20 cellular contexts compared by ENCODE assay signal in the genomic region with DNA sequence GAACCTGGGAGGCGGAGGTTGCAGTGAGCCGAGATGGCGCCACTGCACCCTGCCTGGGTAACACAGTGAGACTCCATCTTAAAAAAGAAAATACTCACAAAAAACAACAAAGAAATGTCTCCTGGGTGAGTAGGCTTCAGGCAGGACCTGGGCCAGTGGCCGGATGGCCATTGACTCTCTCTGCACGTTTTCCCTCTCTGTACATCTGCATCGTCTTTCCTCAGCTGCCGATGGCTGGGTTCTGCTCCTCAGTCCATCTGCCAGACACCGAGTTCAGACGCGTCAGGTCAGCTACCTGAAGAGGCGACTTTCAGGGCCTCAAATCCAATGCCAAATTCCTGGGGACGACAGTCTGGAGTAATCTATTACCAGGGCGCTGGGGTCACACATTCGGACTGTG.
"Had no signal": no experiment of that assay in that cellular context is flagged by ENCODE, and none has a peak within 500 bp of the region (broad histone marks: within the 10 kb centered on the region; RNA-seq: fewer than 3 reads in every experiment).

No MANE protein-coding gene starts in this region.

- H3K27ac ChIP-seq: left ventricle myocardium inferior, neutrophil, parathyroid adenoma, right atrium auricular region, right lobe of liver, stomach, testis, thyroid gland, transverse colon, upper lobe of left lung had no signal

- H3K4me1 ChIP-seq: left ventricle myocardium inferior, parathyroid adenoma, right atrium auricular region, right lobe of liver, stomach, testis, thyroid gland, transverse colon, upper lobe of left lung had no signal

- H3K36me3 ChIP-seq: left ventricle myocardium inferior, neutrophil, right atrium auricular region, right lobe of liver, stomach, thyroid gland, transverse colon, upper lobe of left lung had no signal

- H2AFZ ChIP-seq: parathyroid adenoma had no signal

- H3K79me2 ChIP-seq: parathyroid adenoma had no signal

- H3K4me2 ChIP-seq: smooth muscle cell had no signal

- ATAC-seq: naive thymus-derived CD8-positive, alpha-beta T cell; right lobe of liver; stimulated activated naive B cell treated with anti-CD40 and anti-IgM and Interleukin-4, amounts not matched to agents 10 μg/mL and 1 μg/mL and 100 μg/mL, for 72 hours; stimulated activated naive CD8-positive, alpha-beta T cell treated with anti-CD3 and anti-CD28 coated beads, Interleukin-15, Interleukin-2, amounts not matched to agents 100 U/mL and 50 U/mL, for 24 hours had no signal

- H3K9ac ChIP-seq: parathyroid adenoma had no signal

- H3K27me3 ChIP-seq: right atrium auricular region, right lobe of liver, testis, thyroid gland, upper lobe of left lung had no signal

- H3K9me3 ChIP-seq: left ventricle myocardium inferior, neutrophil, right atrium auricular region, right lobe of liver, testis, thyroid gland, transverse colon, upper lobe of left lung had no signal

- H3K4me3 ChIP-seq: left ventricle myocardium inferior, lung, right atrium auricular region, right lobe of liver, smooth muscle cell, stomach, testis, thyroid gland, transverse colon, upper lobe of left lung had no signal

- DNase-seq: islet precursor cell; left ventricle myocardium inferior; naive thymus-derived CD8-positive, alpha-beta T cell; occipital lobe; right lobe of liver; stimulated activated CD4-positive, alpha-beta T cell treated with anti-CD3 and anti-CD28 coated beads, Interleukin-15, amount 100 ng/mL, for 24 hours; stimulated activated CD4-positive, alpha-beta T cell treated with anti-CD3 and anti-CD28 coated beads, Interleukin-2, amount 100 ng/mL, for 24 hours; stimulated activated CD4-positive, alpha-beta T cell treated with anti-CD3 and anti-CD28 coated beads, Interleukin-4, amount 100 ng/mL, for 1 hour; stimulated activated naive B cell treated with anti-CD40 and anti-IgM and Interleukin-4, amounts not matched to agents 10 μg/mL and 1 μg/mL and 100 μg/mL, for 72 hours; stimulated activated naive CD8-positive, alpha-beta T cell treated with anti-CD3 and anti-CD28 coated beads, Interleukin-15, Interleukin-2, amounts not matched to agents 100 U/mL and 50 U/mL, for 24 hours; stomach; testis; thyroid gland; transverse colon had no signal
